ENCODE assay signal across 24 cellular contexts in the genomic region with DNA sequence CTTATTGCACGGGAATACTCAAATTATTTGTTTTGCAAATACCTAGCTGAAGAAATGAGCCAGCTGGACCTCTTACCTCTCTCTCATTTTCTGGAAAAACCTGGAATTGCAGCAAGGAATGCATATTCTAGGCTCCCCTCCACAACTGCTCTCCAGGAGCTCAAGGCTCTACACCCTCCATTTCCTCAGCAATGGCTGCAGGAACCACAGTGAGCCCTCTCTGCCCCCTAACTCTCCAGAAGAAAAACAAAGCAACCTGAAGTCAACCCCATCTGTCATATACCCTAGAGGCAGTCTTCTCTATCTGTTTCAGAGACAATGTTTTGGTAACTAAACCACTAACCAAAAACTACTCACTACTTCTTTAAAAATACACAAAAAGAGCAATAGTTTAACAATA.
"Had no signal": no experiment of that assay in that cellular context is flagged by ENCODE, and none has a peak within 500 bp of the region (broad histone marks: within the 10 kb centered on the region; RNA-seq: fewer than 3 reads in every experiment).

No MANE protein-coding gene starts in this region.

- H3K27me3 ChIP-seq: colonic mucosa, esophagus muscularis mucosa, foreskin keratinocyte, gastroesophageal sphincter, neutrophil, testis, tibial artery had no signal

- DNase-seq: colonic mucosa; effector CD8-positive, alpha-beta T cell; foreskin keratinocyte; heart left ventricle; kidney; mucosa of descending colon; naive B cell; right cardiac atrium; spleen; stimulated activated CD4-positive, alpha-beta T cell treated with anti-CD3 and anti-CD28 coated beads, Interleukin-4, amount 100 ng/mL, for 4 hours; stimulated activated naive CD8-positive, alpha-beta T cell treated with anti-CD3 and anti-CD28 coated beads, Interleukin-15, Interleukin-2, amounts not matched to agents 100 U/mL and 50 U/mL, for 24 hours; substantia nigra; testis; tibial artery had no signal

- H3K4me2 ChIP-seq: hepatocyte had no signal

- H3K4me3 ChIP-seq: colonic mucosa, esophagus muscularis mucosa, gastroesophageal sphincter, heart left ventricle, hepatocyte, lung, mucosa of descending colon, prostate gland, skin epidermis, spleen, testis, tibial artery had no signal

- H3K9me3 ChIP-seq: colonic mucosa, esophagus muscularis mucosa, gastroesophageal sphincter, heart left ventricle, mucosa of descending colon, neutrophil, prostate gland, spleen, testis, tibial artery had no signal

- ATAC-seq: foreskin keratinocyte; gastroesophageal sphincter; heart left ventricle; left lobe of liver; mucosa of descending colon; natural killer cell treated with Interleukin-12 subunit alpha and Interleukin-12 subunit beta and Interleukin-15 and Interleukin-18, amount 100 ng/mL, for 72 hours; right cardiac atrium; stimulated activated memory B cell treated with anti-CD40 and anti-IgM and Interleukin-4, amounts not matched to agents 10 μg/mL and 1 μg/mL and 100 μg/mL, for 72 hours; stimulated activated naive CD8-positive, alpha-beta T cell treated with anti-CD3 and anti-CD28 coated beads, Interleukin-15, Interleukin-2, amounts not matched to agents 100 U/mL and 50 U/mL, for 24 hours had no signal

- H3K36me3 ChIP-seq: colonic mucosa, esophagus muscularis mucosa, gastroesophageal sphincter, heart left ventricle, neutrophil, prostate gland, spleen, tibial artery had no signal

- H3K4me1 ChIP-seq: colonic mucosa, esophagus muscularis mucosa, gastroesophageal sphincter, heart left ventricle, prostate gland, spleen, testis, tibial artery had no signal

- H3K27ac ChIP-seq: colonic mucosa, esophagus muscularis mucosa, foreskin keratinocyte, gastroesophageal sphincter, heart left ventricle, hepatocyte, neutrophil, prostate gland, skin epidermis, spleen, testis, tibial artery had no signal

- H2AFZ ChIP-seq: hepatocyte had no signal
